In the genomic region with DNA sequence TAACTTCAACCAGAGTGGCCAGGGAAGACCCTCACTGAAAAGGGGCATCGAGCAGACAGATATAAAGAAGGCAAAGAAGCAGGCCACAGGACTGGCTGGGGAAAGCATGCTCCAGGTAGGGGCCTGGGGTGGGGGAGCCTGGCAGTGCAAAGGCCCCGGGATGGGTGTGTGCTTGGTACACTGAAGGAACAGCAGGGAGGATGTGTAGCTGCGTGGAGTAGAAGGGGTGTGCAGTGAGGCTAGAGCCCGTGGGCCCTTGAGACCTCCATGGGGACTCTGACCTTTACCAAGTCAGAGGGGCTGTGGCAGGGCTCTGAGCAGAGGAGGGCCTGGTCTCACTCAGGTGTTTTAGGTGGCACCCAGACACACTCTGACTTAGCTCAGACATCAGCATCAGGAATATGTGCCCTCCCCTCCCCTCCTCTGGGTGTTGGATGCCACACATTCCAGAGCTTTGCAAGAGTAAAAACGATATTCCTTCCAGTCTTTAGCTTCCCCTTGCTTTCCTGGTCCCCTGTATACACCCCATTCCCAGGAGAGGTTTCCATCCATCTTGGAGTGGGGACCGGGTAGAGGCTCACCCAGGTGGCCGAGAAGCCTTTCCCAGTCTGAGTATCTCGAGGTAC, we compare ENCODE assay signal across 3 cellular contexts.
TF ChIP-seq lines count a peak whose summit lies in the region.

No MANE protein-coding gene starts in this region.

TF ChIP-seq in SK-N-SH treated with all-trans-retinoic acid at 6 μM for 48 hours, 23 proteins besides CTCF, POLR2A, EP300 and RAD21 (continued from another document and continues in another):
- TF ChIP-seq BACH2 (CRISPR knock-in tag; IDR thresholded peaks at IDR 0.05; ENCODE audit: borderline replicate concordance) (no peak), OSR1 (CRISPR knock-in tag; IDR thresholded peaks at IDR 0.05) (no peak), ZFP30 (CRISPR knock-in tag; IDR thresholded peaks at IDR 0.05) (no peak), CSDC2 (CRISPR knock-in tag; IDR thresholded peaks at IDR 0.05) (no peak), ARNTL (CRISPR knock-in tag; IDR thresholded peaks at IDR 0.05; ENCODE audit: borderline replicate concordance, low read depth) (no peak), ESRRG (CRISPR knock-in tag; IDR thresholded peaks at IDR 0.05) (no peak), RARB (CRISPR knock-in tag; IDR thresholded peaks at IDR 0.05) (no peak), TCF4 (CRISPR knock-in tag; IDR thresholded peaks at IDR 0.05; ENCODE audit: borderline replicate concordance) (no peak), ZNF8 (CRISPR knock-in tag; IDR thresholded peaks at IDR 0.05) (no peak), TOX (CRISPR knock-in tag; IDR thresholded peaks at IDR 0.05; ENCODE audit: borderline replicate concordance) (no peak), SNAI2 (CRISPR knock-in tag; IDR thresholded peaks at IDR 0.05) (no peak), ZNF70 (CRISPR knock-in tag; IDR thresholded peaks at IDR 0.05) (no peak)
- TF ChIP-seq, protein P1, sequence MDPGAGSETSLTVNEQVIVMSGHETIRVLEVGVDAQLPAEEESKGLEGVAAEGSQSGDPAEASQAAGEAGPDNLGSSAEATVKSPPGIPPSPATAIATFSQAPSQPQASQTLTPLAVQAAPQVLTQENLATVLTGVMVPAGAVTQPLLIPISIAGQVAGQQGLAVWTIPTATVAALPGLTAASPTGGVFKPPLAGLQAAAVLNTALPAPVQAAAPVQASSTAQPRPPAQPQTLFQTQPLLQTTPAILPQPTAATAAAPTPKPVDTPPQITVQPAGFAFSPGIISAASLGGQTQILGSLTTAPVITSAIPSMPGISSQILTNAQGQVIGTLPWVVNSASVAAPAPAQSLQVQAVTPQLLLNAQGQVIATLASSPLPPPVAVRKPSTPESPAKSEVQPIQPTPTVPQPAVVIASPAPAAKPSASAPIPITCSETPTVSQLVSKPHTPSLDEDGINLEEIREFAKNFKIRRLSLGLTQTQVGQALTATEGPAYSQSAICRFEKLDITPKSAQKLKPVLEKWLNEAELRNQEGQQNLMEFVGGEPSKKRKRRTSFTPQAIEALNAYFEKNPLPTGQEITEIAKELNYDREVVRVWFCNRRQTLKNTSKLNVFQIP (CRISPR knock-in tag; IDR thresholded peaks at IDR 0.05; ENCODE audit: borderline replicate concordance, low read depth), result no peak
- TF ChIP-seq, protein P2, sequence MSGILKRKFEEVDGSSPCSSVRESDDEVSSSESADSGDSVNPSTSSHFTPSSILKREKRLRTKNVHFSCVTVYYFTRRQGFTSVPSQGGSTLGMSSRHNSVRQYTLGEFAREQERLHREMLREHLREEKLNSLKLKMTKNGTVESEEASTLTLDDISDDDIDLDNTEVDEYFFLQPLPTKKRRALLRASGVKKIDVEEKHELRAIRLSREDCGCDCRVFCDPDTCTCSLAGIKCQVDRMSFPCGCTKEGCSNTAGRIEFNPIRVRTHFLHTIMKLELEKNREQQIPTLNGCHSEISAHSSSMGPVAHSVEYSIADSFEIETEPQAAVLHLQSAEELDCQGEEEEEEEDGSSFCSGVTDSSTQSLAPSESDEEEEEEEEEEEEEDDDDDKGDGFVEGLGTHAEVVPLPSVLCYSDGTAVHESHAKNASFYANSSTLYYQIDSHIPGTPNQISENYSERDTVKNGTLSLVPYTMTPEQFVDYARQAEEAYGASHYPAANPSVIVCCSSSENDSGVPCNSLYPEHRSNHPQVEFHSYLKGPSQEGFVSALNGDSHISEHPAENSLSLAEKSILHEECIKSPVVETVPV (CRISPR knock-in tag; IDR thresholded peaks at IDR 0.05), result no peak
- TF ChIP-seq, protein P3, sequence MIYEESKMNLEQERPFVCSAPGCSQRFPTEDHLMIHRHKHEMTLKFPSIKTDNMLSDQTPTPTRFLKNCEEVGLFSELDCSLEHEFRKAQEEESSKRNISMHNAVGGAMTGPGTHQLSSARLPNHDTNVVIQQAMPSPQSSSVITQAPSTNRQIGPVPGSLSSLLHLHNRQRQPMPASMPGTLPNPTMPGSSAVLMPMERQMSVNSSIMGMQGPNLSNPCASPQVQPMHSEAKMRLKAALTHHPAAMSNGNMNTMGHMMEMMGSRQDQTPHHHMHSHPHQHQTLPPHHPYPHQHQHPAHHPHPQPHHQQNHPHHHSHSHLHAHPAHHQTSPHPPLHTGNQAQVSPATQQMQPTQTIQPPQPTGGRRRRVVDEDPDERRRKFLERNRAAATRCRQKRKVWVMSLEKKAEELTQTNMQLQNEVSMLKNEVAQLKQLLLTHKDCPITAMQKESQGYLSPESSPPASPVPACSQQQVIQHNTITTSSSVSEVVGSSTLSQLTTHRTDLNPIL (CRISPR knock-in tag; IDR thresholded peaks at IDR 0.05; ENCODE audit: low read depth), result no peak

TF ChIP-seq in SK-N-SH, 30 proteins besides CTCF, POLR2A, EP300 and RAD21 (continued from another document and continues in another):
- TF ChIP-seq CHD2 (IDR thresholded peaks at IDR 0.05; ENCODE audit: low read length, partially characterized antibody) (no peak), NFIC (IDR thresholded peaks at IDR 0.05; ENCODE audit: borderline replicate concordance) (no peak), TEAD4 (IDR thresholded peaks at IDR 0.05; ENCODE audit: borderline replicate concordance, insufficient read depth) (no peak), SIN3A (IDR thresholded peaks at IDR 0.05; ENCODE audit: borderline replicate concordance, low read depth, low read length) (no peak), RFX5 (IDR thresholded peaks at IDR 0.05; ENCODE audit: low read length) (no peak)
- TF ChIP-seq, protein P4, sequence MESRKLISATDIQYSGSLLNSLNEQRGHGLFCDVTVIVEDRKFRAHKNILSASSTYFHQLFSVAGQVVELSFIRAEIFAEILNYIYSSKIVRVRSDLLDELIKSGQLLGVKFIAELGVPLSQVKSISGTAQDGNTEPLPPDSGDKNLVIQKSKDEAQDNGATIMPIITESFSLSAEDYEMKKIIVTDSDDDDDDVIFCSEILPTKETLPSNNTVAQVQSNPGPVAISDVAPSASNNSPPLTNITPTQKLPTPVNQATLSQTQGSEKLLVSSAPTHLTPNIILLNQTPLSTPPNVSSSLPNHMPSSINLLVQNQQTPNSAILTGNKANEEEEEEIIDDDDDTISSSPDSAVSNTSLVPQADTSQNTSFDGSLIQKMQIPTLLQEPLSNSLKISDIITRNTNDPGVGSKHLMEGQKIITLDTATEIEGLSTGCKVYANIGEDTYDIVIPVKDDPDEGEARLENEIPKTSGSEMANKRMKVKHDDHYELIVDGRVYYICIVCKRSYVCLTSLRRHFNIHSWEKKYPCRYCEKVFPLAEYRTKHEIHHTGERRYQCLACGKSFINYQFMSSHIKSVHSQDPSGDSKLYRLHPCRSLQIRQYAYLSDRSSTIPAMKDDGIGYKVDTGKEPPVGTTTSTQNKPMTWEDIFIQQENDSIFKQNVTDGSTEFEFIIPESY (IDR thresholded peaks at IDR 0.05; ENCODE audit: borderline replicate concordance, low read depth), result no peak
- TF ChIP-seq, protein P5, sequence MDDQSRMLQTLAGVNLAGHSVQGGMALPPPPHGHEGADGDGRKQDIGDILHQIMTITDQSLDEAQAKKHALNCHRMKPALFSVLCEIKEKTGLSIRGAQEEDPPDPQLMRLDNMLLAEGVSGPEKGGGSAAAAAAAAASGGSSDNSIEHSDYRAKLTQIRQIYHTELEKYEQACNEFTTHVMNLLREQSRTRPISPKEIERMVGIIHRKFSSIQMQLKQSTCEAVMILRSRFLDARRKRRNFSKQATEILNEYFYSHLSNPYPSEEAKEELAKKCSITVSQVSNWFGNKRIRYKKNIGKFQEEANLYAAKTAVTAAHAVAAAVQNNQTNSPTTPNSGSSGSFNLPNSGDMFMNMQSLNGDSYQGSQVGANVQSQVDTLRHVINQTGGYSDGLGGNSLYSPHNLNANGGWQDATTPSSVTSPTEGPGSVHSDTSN (IDR thresholded peaks at IDR 0.05), result no peak
- TF ChIP-seq, protein P6, sequence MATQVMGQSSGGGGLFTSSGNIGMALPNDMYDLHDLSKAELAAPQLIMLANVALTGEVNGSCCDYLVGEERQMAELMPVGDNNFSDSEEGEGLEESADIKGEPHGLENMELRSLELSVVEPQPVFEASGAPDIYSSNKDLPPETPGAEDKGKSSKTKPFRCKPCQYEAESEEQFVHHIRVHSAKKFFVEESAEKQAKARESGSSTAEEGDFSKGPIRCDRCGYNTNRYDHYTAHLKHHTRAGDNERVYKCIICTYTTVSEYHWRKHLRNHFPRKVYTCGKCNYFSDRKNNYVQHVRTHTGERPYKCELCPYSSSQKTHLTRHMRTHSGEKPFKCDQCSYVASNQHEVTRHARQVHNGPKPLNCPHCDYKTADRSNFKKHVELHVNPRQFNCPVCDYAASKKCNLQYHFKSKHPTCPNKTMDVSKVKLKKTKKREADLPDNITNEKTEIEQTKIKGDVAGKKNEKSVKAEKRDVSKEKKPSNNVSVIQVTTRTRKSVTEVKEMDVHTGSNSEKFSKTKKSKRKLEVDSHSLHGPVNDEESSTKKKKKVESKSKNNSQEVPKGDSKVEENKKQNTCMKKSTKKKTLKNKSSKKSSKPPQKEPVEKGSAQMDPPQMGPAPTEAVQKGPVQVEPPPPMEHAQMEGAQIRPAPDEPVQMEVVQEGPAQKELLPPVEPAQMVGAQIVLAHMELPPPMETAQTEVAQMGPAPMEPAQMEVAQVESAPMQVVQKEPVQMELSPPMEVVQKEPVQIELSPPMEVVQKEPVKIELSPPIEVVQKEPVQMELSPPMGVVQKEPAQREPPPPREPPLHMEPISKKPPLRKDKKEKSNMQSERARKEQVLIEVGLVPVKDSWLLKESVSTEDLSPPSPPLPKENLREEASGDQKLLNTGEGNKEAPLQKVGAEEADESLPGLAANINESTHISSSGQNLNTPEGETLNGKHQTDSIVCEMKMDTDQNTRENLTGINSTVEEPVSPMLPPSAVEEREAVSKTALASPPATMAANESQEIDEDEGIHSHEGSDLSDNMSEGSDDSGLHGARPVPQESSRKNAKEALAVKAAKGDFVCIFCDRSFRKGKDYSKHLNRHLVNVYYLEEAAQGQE (IDR thresholded peaks at IDR 0.05; ENCODE audit: low read depth, low read length), result no peak
- TF ChIP-seq, protein P7, sequence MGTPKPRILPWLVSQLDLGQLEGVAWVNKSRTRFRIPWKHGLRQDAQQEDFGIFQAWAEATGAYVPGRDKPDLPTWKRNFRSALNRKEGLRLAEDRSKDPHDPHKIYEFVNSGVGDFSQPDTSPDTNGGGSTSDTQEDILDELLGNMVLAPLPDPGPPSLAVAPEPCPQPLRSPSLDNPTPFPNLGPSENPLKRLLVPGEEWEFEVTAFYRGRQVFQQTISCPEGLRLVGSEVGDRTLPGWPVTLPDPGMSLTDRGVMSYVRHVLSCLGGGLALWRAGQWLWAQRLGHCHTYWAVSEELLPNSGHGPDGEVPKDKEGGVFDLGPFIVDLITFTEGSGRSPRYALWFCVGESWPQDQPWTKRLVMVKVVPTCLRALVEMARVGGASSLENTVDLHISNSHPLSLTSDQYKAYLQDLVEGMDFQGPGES (IDR thresholded peaks at IDR 0.05; ENCODE audit: low read depth, low read length), result no peak

TF ChIP-seq in HEK293, 187 proteins besides CTCF, POLR2A, EP300 and RAD21 (continued from another document):
- TF ChIP-seq, protein P8, sequence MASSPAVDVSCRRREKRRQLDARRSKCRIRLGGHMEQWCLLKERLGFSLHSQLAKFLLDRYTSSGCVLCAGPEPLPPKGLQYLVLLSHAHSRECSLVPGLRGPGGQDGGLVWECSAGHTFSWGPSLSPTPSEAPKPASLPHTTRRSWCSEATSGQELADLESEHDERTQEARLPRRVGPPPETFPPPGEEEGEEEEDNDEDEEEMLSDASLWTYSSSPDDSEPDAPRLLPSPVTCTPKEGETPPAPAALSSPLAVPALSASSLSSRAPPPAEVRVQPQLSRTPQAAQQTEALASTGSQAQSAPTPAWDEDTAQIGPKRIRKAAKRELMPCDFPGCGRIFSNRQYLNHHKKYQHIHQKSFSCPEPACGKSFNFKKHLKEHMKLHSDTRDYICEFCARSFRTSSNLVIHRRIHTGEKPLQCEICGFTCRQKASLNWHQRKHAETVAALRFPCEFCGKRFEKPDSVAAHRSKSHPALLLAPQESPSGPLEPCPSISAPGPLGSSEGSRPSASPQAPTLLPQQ (tag by site-specific recombination; IDR thresholded peaks at IDR 0.05), result no peak
